8 cellular contexts compared by ENCODE assay signal in genomic region chr19:37655689-37656491, GRCh38. TPM values are rescaled to one million over a fixed set of nuclear protein-coding genes. Genes with fewer than 3 reads are reported as not detected.
A peak's percentile ranks its signal among the peaks of the same experiment; 100 is the strongest.
DNase-seq lines count a peak whose midpoint lies in the region; ATAC-seq lines count a peak whose summit lies in the region.

No MANE protein-coding gene starts in this region.

- peak overlapping the region; percentile 93 for H3K9ac ChIP-seq in mesenchymal stem cell (ENCODE audit: low read length)

- H3K27ac ChIP-seq in ACC112 (ENCODE audit: low read depth, low read length) (peak overlapping the region; percentile 59), mesenchymal stem cell (ENCODE audit: low read length, poor library complexity, severe bottlenecking) (peak overlapping the region; percentile 89)
- H3K27ac ChIP-seq in effector memory CD4-positive, alpha-beta T cell (ENCODE audit: insufficient read depth, low read length, poor library complexity, severe bottlenecking) = peak overlapping the region; percentile 78

- peak; percentile 75 for DNase-seq in NCI-H510A (lab: John Stamatoyannopoulos, UW)
- peak; percentile 92 for DNase-seq in activated CD8-positive, alpha-beta memory T cell treated with anti-CD3 and anti-CD28 coated beads for 24 hours
- DNase-seq in effector memory CD4-positive, alpha-beta T cell = peak; percentile 54 to 73 (median 71)
- peak; percentile 86 for DNase-seq in mesenchymal stem cell
- DNase-seq in stimulated activated CD8-positive, alpha-beta memory T cell treated with anti-CD3 and anti-CD28 coated beads, Interleukin-12 subunit alpha, Interleukin-12 subunit beta, amount 100 ng/mL, for 24 hours (ENCODE audit: extremely low read depth) = peak; percentile 77

- H3K9me3 ChIP-seq in effector memory CD4-positive, alpha-beta T cell (ENCODE audit: control insufficient read depth, low read length) = no peaks in the 10 kb centered on the region
- peaks cover 40% of the 10 kb centered on the region for H3K9me3 ChIP-seq in mesenchymal stem cell (ENCODE audit: control insufficient read depth, low read length)

- H3K4me1 ChIP-seq in ACC112 (ENCODE audit: control insufficient read depth, insufficient read depth, low read length, unreplicated experiment) (peaks cover 3% of the 10 kb centered on the region), mesenchymal stem cell (ENCODE audit: control insufficient read depth, insufficient read depth, low read depth, low read length) (peaks cover 4% of the 10 kb centered on the region)
- no peaks in the 10 kb centered on the region for H3K4me1 ChIP-seq in effector memory CD4-positive, alpha-beta T cell (ENCODE audit: control insufficient read depth, insufficient read depth, low read length, poor library complexity, severe bottlenecking)

- ATAC-seq in GM18868 (IDR thresholded peaks at IDR 0.05; ENCODE audit: unreplicated experiment) (peak; percentile 60), HG03097 (IDR thresholded peaks at IDR 0.05; ENCODE audit: low FRiP score, unreplicated experiment) (peak; percentile 57)

- H3K4me3 ChIP-seq in ACC112 (ENCODE audit: low read depth, low read length) (peak overlapping the region; percentile 91), mesenchymal stem cell (ENCODE audit: insufficient read depth in 1 of 2, low read depth in 1 of 2, low read length in 2 of 2) (peak overlapping the region; percentile 79 to 97)
- peak overlapping the region; percentile 90 for H3K4me3 ChIP-seq in effector memory CD4-positive, alpha-beta T cell (ENCODE audit: insufficient read depth, low read depth, low read length, poor library complexity, severe bottlenecking)

- H4K91ac ChIP-seq in mesenchymal stem cell (ENCODE audit: low read length) = peak overlapping the region; percentile 96

- H3K36me3 ChIP-seq in ACC112 (ENCODE audit: insufficient read depth, low read length) (peaks cover 4% of the 10 kb centered on the region; the same call in 1 of the 2 replicates), mesenchymal stem cell (ENCODE audit: control insufficient read depth in 1 of 2, insufficient read depth in 2 of 2, low read depth in 1 of 2, low read length in 2 of 2) (peaks cover 2 to 6% of the 10 kb centered on the region in 2 experiments)
- no peaks in the 10 kb centered on the region for H3K36me3 ChIP-seq in effector memory CD4-positive, alpha-beta T cell (ENCODE audit: control insufficient read depth, insufficient read depth, low read length)

- H4K8ac ChIP-seq in mesenchymal stem cell (ENCODE audit: low read length) = peak overlapping the region; percentile 95

- H2BK5ac ChIP-seq in mesenchymal stem cell (ENCODE audit: low read depth, low read length, poor library complexity, severe bottlenecking) = no peak overlapping the region

- H3K14ac ChIP-seq in mesenchymal stem cell (ENCODE audit: low read length in 2 of 2) = peak overlapping the region in 1 of 2 experiments; percentile 95

- under 1% methylated on average over 59 of the region's 59 CpGs for WGBS in mesenchymal stem cell

- H2AFZ ChIP-seq in ACC112 (ENCODE audit: low read length, unreplicated experiment) (peak overlapping the region; percentile 97), mesenchymal stem cell (ENCODE audit: low read depth, low read length) (peak overlapping the region; percentile 100)

- no peak overlapping the region for H3K23ac ChIP-seq in mesenchymal stem cell (ENCODE audit: low read length in 2 of 2)

- peaks cover 6% of the 10 kb centered on the region for H3K79me1 ChIP-seq in mesenchymal stem cell (replicated peaks; ENCODE audit: low read length, poor library complexity, severe bottlenecking)

- peak overlapping the region; percentile 72 to 81 for H3K18ac ChIP-seq in mesenchymal stem cell (ENCODE audit: low read depth in 1 of 2, low read length in 2 of 2)

- peak overlapping the region; percentile 77 to 81 for H3K4ac ChIP-seq in mesenchymal stem cell (ENCODE audit: low read depth in 1 of 2, low read length in 2 of 2)

- peak overlapping the region; percentile 96 for H3K4me2 ChIP-seq in mesenchymal stem cell (ENCODE audit: low read length, poor library complexity, severe bottlenecking)

- H2BK15ac ChIP-seq in mesenchymal stem cell (ENCODE audit: low read depth, poor library complexity, severe bottlenecking) = peak overlapping the region; percentile 57

- peak overlapping the region; percentile 32 to 90 for H2BK12ac ChIP-seq in mesenchymal stem cell (ENCODE audit: low read length in 2 of 2)

- H3K79me2 ChIP-seq in ACC112 (ENCODE audit: control insufficient read depth, insufficient read depth, low read length, unreplicated experiment) = peaks cover 24% of the 10 kb centered on the region

- no peak overlapping the region for H2AK5ac ChIP-seq in mesenchymal stem cell (ENCODE audit: low read length, severe bottlenecking)

- peak overlapping the region; percentile 38 for H2BK120ac ChIP-seq in mesenchymal stem cell (ENCODE audit: low read depth, low read length)

- H3K27me3 ChIP-seq in ACC112 (ENCODE audit: insufficient read depth, low read length) (no peaks in the 10 kb centered on the region), mesenchymal stem cell (ENCODE audit: control insufficient read depth in 1 of 2, insufficient read depth in 1 of 2, low read length in 2 of 2) (no peaks in the 10 kb centered on the region)
- H3K27me3 ChIP-seq in effector memory CD4-positive, alpha-beta T cell (replicated peaks; ENCODE audit: control insufficient read depth, insufficient read depth, low read length, poor library complexity, severe bottlenecking) = no peaks in the 10 kb centered on the region

RNA-seq across cellular contexts. Expression of gene ZFP30, which starts 0.6 kb away (rescaled TPM):
- polyA plus RNA-seq in mesenchymal stem cell (2013, experiment 1 of 2) = 3.7 TPM
- polyA plus RNA-seq in mesenchymal stem cell (2013, experiment 2 of 2) = 3.9 TPM

Comparison
In these comparisons a context has a peak if more than half of its experiments do, and no peak if none do; other contexts are left out.
1. Peak in every context shown above with its lines: DNase-seq, ATAC-seq, H3K4me3 ChIP-seq and H3K27ac ChIP-seq.